Comparison of ENCODE assay signal across 34 cellular contexts in the genomic region with DNA sequence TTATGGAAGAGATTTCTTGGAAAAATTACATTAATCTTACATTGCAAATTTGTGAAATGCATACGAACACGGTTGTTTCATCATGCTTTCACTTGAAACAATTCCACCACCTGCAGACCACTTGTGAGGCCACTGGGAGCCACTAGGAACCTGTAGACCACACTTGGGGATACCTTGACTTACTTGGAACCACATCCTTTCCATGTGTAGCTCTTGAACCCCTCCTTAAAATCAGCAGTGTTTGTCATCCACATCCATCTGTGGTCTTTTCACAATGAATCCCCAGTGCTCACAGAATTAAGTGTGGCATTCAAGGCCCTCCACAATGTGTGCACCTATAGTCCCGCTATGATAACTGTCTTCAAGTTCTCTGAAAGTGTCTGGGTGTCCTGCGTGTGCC.
"Had no signal": no experiment of that assay in that cellular context is flagged by ENCODE, and none has a peak within 500 bp of the region (broad histone marks: within the 10 kb centered on the region; RNA-seq: fewer than 3 reads in every experiment).

No MANE protein-coding gene starts in this region.

- DNase-seq: Karpas-422, Kasumi-1, MG63, MM.1S, MV-4-11, NCI-H1048, NCI-H1092, NCI-H1092 treated with DMSO at 0.1 percent for 48 hours, NCI-H1105, NCI-H1105 treated with DMSO at 0.1 percent for 48 hours, NCI-H1417, NCI-H1417 treated with DMSO at 0.1 percent for 48 hours, NCI-H1436, NCI-H1436 treated with DMSO at 0.1 percent for 48 hours, NCI-H146, NCI-H1694, NCI-H1694 treated with DMSO at 0.1 percent for 48 hours, NCI-H187, NCI-H187 treated with DMSO at 0.1 percent for 48 hours, NCI-H1930, NCI-H2029, NCI-H2029 treated with DMSO at 0.1 percent for 48 hours, NCI-H2081, NCI-H2081 treated with DMSO at 0.1 percent for 48 hours, NCI-H2107, NCI-H2171, NCI-H2171 treated with DMSO at 0.1 percent for 48 hours, NCI-H226, NCI-H345, NCI-H446, NCI-H446 treated with DMSO at 0.1 percent for 48 hours, NCI-H510A, NCI-H510A treated with DMSO at 0.1 percent for 48 hours had no signal

- H3K36me3 ChIP-seq: MG63 had no signal

- H3K4me3 ChIP-seq: MG63 had no signal

- H3K27me3 ChIP-seq: MG63 had no signal

- H3K27ac ChIP-seq: KMS-11 had no signal

- H3K9me3 ChIP-seq: MG63 had no signal
